ENCODE assay signal across 33 cellular contexts in genomic region chr18:77017355-77017754, GRCh38.
"Had no signal": no experiment of that assay in that cellular context is flagged by ENCODE, and none has a peak within 500 bp of the region (broad histone marks: within the 10 kb centered on the region; RNA-seq: fewer than 3 reads in every experiment).

No MANE protein-coding gene starts in this region.

- H3K9me3 ChIP-seq: heart left ventricle, left ventricle myocardium inferior, mucosa of descending colon, psoas muscle, SK-N-SH, stomach, suprapubic skin, uterus had no signal

- H3K27me3 ChIP-seq: heart left ventricle, stomach, suprapubic skin, uterus had no signal

- DNase-seq: activated CD4-positive, alpha-beta memory T cell treated with anti-CD3 and anti-CD28 coated beads for 36 hours; activated CD4-positive, alpha-beta T cell treated with anti-CD3 and anti-CD28 coated beads, Interleukin-2, amount 10 ng/mL, durations not matched to agents 24 days and 14 days; activated CD4-positive, CD25-positive, alpha-beta regulatory T cell treated with anti-CD3 and anti-CD28 coated beads, Interleukin-2, amount 50 U/mL, for 72 hours; activated CD8-positive, alpha-beta memory T cell treated with anti-CD3 and anti-CD28 coated beads, Interleukin-2, amount 50 U/mL, for 48 hours; activated gamma-delta T cell treated with Interleukin-2 at 50 U/mL for 16 hours; activated naive CD4-positive, alpha-beta T cell treated with anti-CD3 and anti-CD28 coated beads, Interleukin-2, amount 50 U/mL, for 16 hours; activated T-cell treated with anti-CD3 and anti-CD28 coated beads, Interleukin-2, amount 50 U/mL, for 24 hours; amniotic stem cell; central memory CD4-positive, alpha-beta T cell; effector memory CD4-positive, alpha-beta T cell; erythroblast; foreskin fibroblast; heart left ventricle; immature natural killer cell; left ventricle myocardium inferior; mesendoderm; nephron progenitor cell; psoas muscle; SK-N-SH; stimulated activated CD4-positive, alpha-beta T cell treated with anti-CD3 and anti-CD28 coated beads, Interleukin-1b, Interleukin-23, amount 100 ng/mL, for 48 hours; stimulated activated CD4-positive, alpha-beta T cell treated with anti-CD3 and anti-CD28 coated beads, Interleukin-4, amount 100 ng/mL, for 4 hours; stimulated activated CD8-positive, alpha-beta memory T cell treated with anti-CD3 and anti-CD28 coated beads, Interleukin-4, amount 100 ng/mL, for 48 hours; stimulated activated naive B cell treated with anti-CD40 and anti-IgM and Interleukin-4, amounts not matched to agents 10 μg/mL and 1 μg/mL and 100 μg/mL, for 72 hours; stomach; SW 1271; uterus had no signal

- H3K4me3 ChIP-seq: heart left ventricle, left ventricle myocardium inferior, lung, mucosa of descending colon, psoas muscle, smooth muscle cell, stomach, suprapubic skin, uterus had no signal

- H3K4me3 Mint-ChIP-seq: activated CD4-positive, alpha-beta memory T cell treated with anti-CD3 and anti-CD28 coated beads for 36 hours; activated CD4-positive, alpha-beta T cell treated with anti-CD3 and anti-CD28 coated beads, Interleukin-2, amount 10 ng/mL, durations not matched to agents 24 days and 14 days; activated T-cell treated with anti-CD3 and anti-CD28 coated beads, Interleukin-2, amount 50 U/mL, for 24 hours; nephron progenitor cell; stimulated activated naive B cell treated with anti-CD40 and anti-IgM and Interleukin-4, amounts not matched to agents 10 μg/mL and 1 μg/mL and 100 μg/mL, for 72 hours; T-helper 1 cell treated with Interleukin-12 subunit alpha and Interleukin-12 subunit beta and Interleukin-4 antibody, amounts not matched to agents 30 μg/mL and 1 μg/mL, for 36 hours; type B pancreatic cell had no signal

- H3K4me1 ChIP-seq: parathyroid adenoma, uterus had no signal

- H3K4me2 ChIP-seq: SK-N-SH, smooth muscle cell had no signal

- ATAC-seq: heart left ventricle; mucosa of descending colon; psoas muscle; stimulated activated naive B cell treated with anti-CD40 and anti-IgM and Interleukin-4, amounts not matched to agents 10 μg/mL and 1 μg/mL and 100 μg/mL, for 72 hours had no signal

- H3K36me3 ChIP-seq: uterus had no signal

- H3K27ac ChIP-seq: heart left ventricle, left ventricle myocardium inferior, parathyroid adenoma, psoas muscle, stomach, suprapubic skin, uterus had no signal

- H3K9me3 Mint-ChIP-seq: activated CD4-positive, alpha-beta memory T cell treated with anti-CD3 and anti-CD28 coated beads for 36 hours; activated T-cell treated with anti-CD3 and anti-CD28 coated beads, Interleukin-2, amount 50 U/mL, for 24 hours; immature natural killer cell; nephron progenitor cell; stimulated activated naive B cell treated with anti-CD40 and anti-IgM and Interleukin-4, amounts not matched to agents 10 μg/mL and 1 μg/mL and 100 μg/mL, for 72 hours; T-helper 1 cell treated with Interleukin-12 subunit alpha and Interleukin-12 subunit beta and Interleukin-4 antibody, amounts not matched to agents 30 μg/mL and 1 μg/mL, for 36 hours; type B pancreatic cell had no signal

- H3K27ac Mint-ChIP-seq: activated CD4-positive, alpha-beta memory T cell treated with anti-CD3 and anti-CD28 coated beads for 36 hours; activated T-cell treated with anti-CD3 and anti-CD28 coated beads, Interleukin-2, amount 50 U/mL, for 24 hours; nephron progenitor cell; stimulated activated naive B cell treated with anti-CD40 and anti-IgM and Interleukin-4, amounts not matched to agents 10 μg/mL and 1 μg/mL and 100 μg/mL, for 72 hours; T-helper 1 cell treated with Interleukin-12 subunit alpha and Interleukin-12 subunit beta and Interleukin-4 antibody, amounts not matched to agents 30 μg/mL and 1 μg/mL, for 36 hours; type B pancreatic cell had no signal

- H3K27me3 Mint-ChIP-seq: activated CD4-positive, alpha-beta memory T cell treated with anti-CD3 and anti-CD28 coated beads for 36 hours; activated CD4-positive, alpha-beta T cell treated with anti-CD3 and anti-CD28 coated beads, Interleukin-2, amount 10 ng/mL, durations not matched to agents 24 days and 14 days; activated T-cell treated with anti-CD3 and anti-CD28 coated beads, Interleukin-2, amount 50 U/mL, for 24 hours; stimulated activated naive B cell treated with anti-CD40 and anti-IgM and Interleukin-4, amounts not matched to agents 10 μg/mL and 1 μg/mL and 100 μg/mL, for 72 hours; type B pancreatic cell had no signal

- H3K9ac ChIP-seq: parathyroid adenoma, SK-N-SH had no signal

- H2AFZ ChIP-seq: parathyroid adenoma had no signal
